8 cellular contexts compared by ENCODE assay signal in genomic region chr6:49504666-49505065, GRCh38. TPM values are rescaled to one million over a fixed set of nuclear protein-coding genes. Genes with fewer than 3 reads are reported as not detected.
"Had no signal": no experiment of that assay in that cellular context is flagged by ENCODE, and none has a peak within 500 bp of the region (broad histone marks: within the 10 kb centered on the region; RNA-seq: fewer than 3 reads in every experiment).

No MANE protein-coding gene starts in this region.

- ATAC-seq: K562 had no signal

- H3K27ac ChIP-seq: GM23248 had no signal

- H3K27ac Mint-ChIP-seq: H9 had no signal

- H3K4me3 Mint-ChIP-seq: H9 had no signal

- DNase-seq: GM23248, GOT3, H9, HCEC 1CT, IMR-90 had no signal

- H2AFZ ChIP-seq: GM23248 had no signal

- H3K9ac ChIP-seq: GM23248 had no signal

- H3K4me3 ChIP-seq: GM23248, K562 had no signal

RNA-seq across cellular contexts. Expression of gene GLYATL3, which starts 4.9 kb away (rescaled TPM):
- total RNA-seq: GM23248, H4, H9, HT-29, IMR-90, K562 had no signal
- polyA plus RNA-seq: GM23248, IMR-90, K562 had no signal

RNA-seq across cellular contexts. Expression of gene C6orf141, which starts 45.8 kb away (rescaled TPM):
- total RNA-seq: GM23248, IMR-90, K562 had no signal
- polyA plus RNA-seq: GM23248, IMR-90, K562 had no signal
